In the genomic region with DNA sequence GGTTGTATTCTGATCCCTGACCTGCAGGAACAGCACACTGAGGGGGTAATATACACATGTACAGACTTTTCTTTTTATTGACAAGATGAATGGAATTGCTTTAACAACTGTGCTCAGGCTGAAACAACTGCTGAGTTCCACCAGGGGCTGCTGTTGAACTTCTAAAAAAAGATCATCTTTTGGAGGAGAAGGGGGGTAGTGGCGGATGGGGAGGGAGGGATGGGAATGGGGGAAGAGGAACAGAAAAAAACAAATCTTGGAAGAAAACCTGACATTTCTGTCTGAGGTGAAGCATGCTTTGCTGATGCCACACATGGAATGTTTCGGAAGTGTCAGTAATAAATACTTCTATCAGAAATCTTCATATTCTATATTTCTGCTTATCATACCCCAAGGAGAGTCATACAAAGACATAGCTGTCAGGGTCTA, we compare ENCODE assay signal across 8 cellular contexts.
DNase-seq lines count a peak whose midpoint lies in the region; ATAC-seq and TF ChIP-seq lines count a peak whose summit lies in the region.

No MANE protein-coding gene starts in this region.

- H3K9me3 ChIP-seq in colonic mucosa (no peaks in the 10 kb centered on the region), MM.1S (replicated peaks; ENCODE audit: insufficient read depth, low read length) (no peaks in the 10 kb centered on the region)

- H3K36me3 Mint-ChIP-seq in activated T-cell treated with anti-CD3 and anti-CD28 coated beads, Interleukin-2, amount 50 U/mL, for 24 hours (ENCODE audit: low read depth): no peaks in the 10 kb centered on the region

- no peak overlapping the region for H3K4me3 Mint-ChIP-seq in activated T-cell treated with anti-CD3 and anti-CD28 coated beads, Interleukin-2, amount 50 U/mL, for 24 hours

- no peaks in the 10 kb centered on the region for H3K36me3 ChIP-seq in colonic mucosa
- no peaks in the 10 kb centered on the region for H3K36me3 ChIP-seq in MM.1S (replicated peaks; ENCODE audit: insufficient read depth, low read length)

- H3K27me3 ChIP-seq in colonic mucosa: no peaks in the 10 kb centered on the region
- H3K27me3 ChIP-seq in MM.1S (replicated peaks; ENCODE audit: insufficient read depth, low read length): no peaks in the 10 kb centered on the region

- H3K79me2 ChIP-seq in MM.1S (ENCODE audit: low read length): no peaks in the 10 kb centered on the region

- no peak overlapping the region for H3K4me3 ChIP-seq in colonic mucosa
- H3K4me3 ChIP-seq in MM.1S (ENCODE audit: low read length): no peak overlapping the region

- H3K4me2 ChIP-seq in MM.1S (ENCODE audit: low read depth, low read length): no peak overlapping the region

- H3K4me1 Mint-ChIP-seq in activated T-cell treated with anti-CD3 and anti-CD28 coated beads, Interleukin-2, amount 50 U/mL, for 24 hours (ENCODE audit: low read depth): no peaks in the 10 kb centered on the region

- H3K9me3 Mint-ChIP-seq in activated T-cell treated with anti-CD3 and anti-CD28 coated beads, Interleukin-2, amount 50 U/mL, for 24 hours: no peaks in the 10 kb centered on the region

- ATAC-seq in GM21367 (IDR thresholded peaks at IDR 0.05; ENCODE audit: unreplicated experiment): no peak

- no peak overlapping the region for H2AFZ ChIP-seq in MM.1S (ENCODE audit: low read length)

- H3K9ac ChIP-seq in colonic mucosa (ENCODE audit: low read depth in 2 of 2, low read length in 2 of 2): no peak overlapping the region
- no peak overlapping the region for H3K9ac ChIP-seq in MM.1S (ENCODE audit: low read length)

- H3F3A ChIP-seq in MM.1S (ENCODE audit: insufficient read depth, low read length): no peaks in the 10 kb centered on the region

- peaks cover 18% of the 10 kb centered on the region for H3K27me3 Mint-ChIP-seq in activated T-cell treated with anti-CD3 and anti-CD28 coated beads, Interleukin-2, amount 50 U/mL, for 24 hours

- H3K4me1 ChIP-seq in colonic mucosa (no peaks in the 10 kb centered on the region), MM.1S (ENCODE audit: low read length) (no peaks in the 10 kb centered on the region)

- no peak overlapping the region for H3K27ac Mint-ChIP-seq in activated T-cell treated with anti-CD3 and anti-CD28 coated beads, Interleukin-2, amount 50 U/mL, for 24 hours

- TF ChIP-seq CTCF in colonic mucosa (IDR thresholded peaks at IDR 0.05) (peak; percentile 30), MM.1S (IDR thresholded peaks at IDR 0.05; ENCODE audit: low read length) (no peak)

- no peaks in the 10 kb centered on the region for H4K20me1 ChIP-seq in MM.1S (ENCODE audit: insufficient read depth, low read length)

- intact Hi-C loops in colonic mucosa (cut with DNase I): no loop called here

- H3K27ac ChIP-seq in colonic mucosa: no peak overlapping the region
- no peak overlapping the region for H3K27ac ChIP-seq in MM.1S (ENCODE audit: low read length)

- no peaks in the 10 kb centered on the region for H3K9me2 ChIP-seq in MM.1S (replicated peaks; ENCODE audit: insufficient read depth, low read length)

- peak; percentile 22 to 71 for DNase-seq in NCI-H524 (lab: John Stamatoyannopoulos, UW)
- no peak for DNase-seq in NCI-H524 treated with DMSO at 0.1 percent for 48 hours (lab: John Stamatoyannopoulos, UW)
- peak; percentile 72 for DNase-seq in NCI-H446 treated with DMSO at 0.1 percent for 48 hours (lab: John Stamatoyannopoulos, UW)
- no peak for DNase-seq in colonic mucosa
- DNase-seq in midbrain (lab: John Stamatoyannopoulos, UW): peak; percentile 72
- DNase-seq in MM.1S: no peak
- DNase-seq in activated T-cell treated with anti-CD3 and anti-CD28 coated beads, Interleukin-2, amount 50 U/mL, for 24 hours: no peak

Comparison
In these comparisons a context has a peak if more than half of its experiments do, and no peak if none do; other contexts are left out.
1. DNase-seq: peak in NCI-H524 (2 of 2), NCI-H446 treated with DMSO at 0.1 percent for 48 hours (single experiment) and midbrain (single experiment); none in NCI-H524 treated with DMSO at 0.1 percent for 48 hours (single experiment), colonic mucosa (single experiment), MM.1S (single experiment) and activated T-cell treated with anti-CD3 and anti-CD28 coated beads, Interleukin-2, amount 50 U/mL, for 24 hours (single experiment).